8 cellular contexts compared by ENCODE assay signal in genomic region chr12:55720071-55720564, GRCh38. TPM values are rescaled to one million over a fixed set of nuclear protein-coding genes. Genes with fewer than 3 reads are reported as not detected.
DNase-seq lines count a peak whose midpoint lies in the region; ATAC-seq and TF ChIP-seq lines count a peak whose summit lies in the region.

A gene with protein sequence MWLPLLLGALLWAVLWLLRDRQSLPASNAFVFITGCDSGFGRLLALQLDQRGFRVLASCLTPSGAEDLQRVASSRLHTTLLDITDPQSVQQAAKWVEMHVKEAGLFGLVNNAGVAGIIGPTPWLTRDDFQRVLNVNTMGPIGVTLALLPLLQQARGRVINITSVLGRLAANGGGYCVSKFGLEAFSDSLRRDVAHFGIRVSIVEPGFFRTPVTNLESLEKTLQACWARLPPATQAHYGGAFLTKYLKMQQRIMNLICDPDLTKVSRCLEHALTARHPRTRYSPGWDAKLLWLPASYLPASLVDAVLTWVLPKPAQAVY (plus strand): TSS chr12:55720393. CDS start chr12:55721185, 792 bp downstream.

- H3K4me1 Mint-ChIP-seq in nephron, result peaks cover 71% of the 10 kb centered on the region

- TF ChIP-seq CTCF in esophagus squamous epithelium (IDR thresholded peaks at IDR 0.05) (no peak), nephron (IDR thresholded peaks at IDR 0.05; ENCODE audit: unreplicated experiment in 3 of 3) (no peak)

- H3K9me3 ChIP-seq in MG63, result no peaks in the 10 kb centered on the region
- H3K9me3 ChIP-seq in esophagus squamous epithelium, result no peaks in the 10 kb centered on the region

- H3K4me1 ChIP-seq in esophagus squamous epithelium, result peaks cover 49 to 94% (median 72%) of the 10 kb centered on the region in 3 donors

- peak within 1 kb of the TSS; percentile 51 to 94 (median 74) for H3K4me3 Mint-ChIP-seq in nephron

- peak within 1 kb of the TSS; percentile 25 for H3K4me3 ChIP-seq in MG63
- no peak within 1 kb of the TSS for H3K4me3 ChIP-seq in esophagus squamous epithelium

- H3K27me3 Mint-ChIP-seq in nephron (ENCODE audit: low read depth), result peaks cover 5% of the 10 kb centered on the region

- ATAC-seq in HG02571 (IDR thresholded peaks at IDR 0.05; ENCODE audit: unreplicated experiment), result no peak
- no peak for ATAC-seq in HG02938 (IDR thresholded peaks at IDR 0.05; ENCODE audit: unreplicated experiment)

- intact Hi-C loops in esophagus squamous epithelium (cut with DNase I), result no loop called here

- no peaks in the 10 kb centered on the region for H3K27me3 ChIP-seq in MG63
- no peaks in the 10 kb centered on the region for H3K27me3 ChIP-seq in esophagus squamous epithelium

- DNase-seq in ACHN, result peak; percentile 84
- DNase-seq in MG63, result peak; percentile 98
- no peak for DNase-seq in esophagus squamous epithelium (lab: John Stamatoyannopoulos, UW)
- DNase-seq in NCI-H1417 (lab: John Stamatoyannopoulos, UW), result no peak
- no peak for DNase-seq in activated gamma-delta T cell treated with Interleukin-2 at 50 U/mL for 16 hours

- in situ Hi-C loops in ACHN (cut with HindIII; ENCODE audit: low pct_ligation_motif_present, low pct_unique_long_range_greater_than_20kb, low sequenced_read_pairs), result no loop called here

- H3K36me3 ChIP-seq in MG63 (peaks cover 22% of the 10 kb centered on the region), esophagus squamous epithelium (peaks cover 9 to 21% (median 12%) of the 10 kb centered on the region in 3 donors)

- H3K36me3 Mint-ChIP-seq in nephron (ENCODE audit: low read depth), result peaks cover 17% of the 10 kb centered on the region

- no peak for TF ChIP-seq POLR2A in esophagus squamous epithelium (IDR thresholded peaks at IDR 0.05)

- H3K9me3 Mint-ChIP-seq in nephron, result no peaks in the 10 kb centered on the region

- H3K27ac Mint-ChIP-seq in nephron, result peak within 1 kb of the TSS; percentile 91 to 93 (median 92)

- 38 to 39% methylated on average over 3 to 5 of the region's 6 CpGs for WGBS in esophagus squamous epithelium, 2 donors

- H3K27ac ChIP-seq in esophagus squamous epithelium, result peak within 1 kb of the TSS; percentile 93 to 98 (median 94)

RNA-seq across cellular contexts. Expression of the gene that starts here (rescaled TPM):
- 3.1 and 5.0 TPM in 2 replicates for total RNA-seq in MG63 (2014; rRNA removed; shearing (Covaris generic); ENCODE audit: low replicate concordance)
- 10 to 100 TPM in 1 of 4 donors, 1 to 10 TPM in 3; 1.3 to 13.5 (median 4.1) TPM for total RNA-seq in esophagus squamous epithelium

Comparison
In these comparisons a context has a peak if more than half of its experiments do, and no peak if none do; other contexts are left out.
1. DNase-seq: peak in ACHN (single experiment) and MG63 (single experiment); none in esophagus squamous epithelium (single experiment), NCI-H1417 (0 of 3) and activated gamma-delta T cell treated with Interleukin-2 at 50 U/mL for 16 hours (single experiment).